ENCODE assay signal across 23 cellular contexts in the genomic region with DNA sequence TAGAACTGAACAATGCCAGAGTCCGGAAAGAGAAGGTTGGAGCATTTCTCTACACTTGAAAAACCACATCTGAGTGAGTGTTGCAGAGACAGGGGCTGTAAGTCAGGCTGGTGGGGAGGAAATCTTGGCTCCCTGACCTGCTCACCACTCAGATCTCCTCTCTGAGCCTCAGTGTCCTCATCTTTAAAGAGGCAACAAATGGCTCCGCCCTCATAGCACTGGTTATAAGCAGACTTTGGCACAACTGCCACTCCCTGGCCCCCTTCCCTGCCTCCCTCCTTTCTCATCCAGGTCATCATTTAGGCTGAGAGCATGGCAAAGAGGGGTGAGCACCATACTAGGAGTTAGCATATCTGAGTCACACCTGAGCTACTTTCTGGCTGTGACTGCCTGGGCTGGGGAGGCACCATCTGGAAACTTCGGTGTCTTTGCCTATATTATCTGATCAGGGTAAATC. TPM values are rescaled to one million over a fixed set of nuclear protein-coding genes. Genes with fewer than 3 reads are reported as not detected.
DNase-seq lines count a peak whose midpoint lies in the region; ATAC-seq and TF ChIP-seq lines count a peak whose summit lies in the region.
"Had no signal": no experiment of that assay in that cellular context is flagged by ENCODE, and none has a peak within 500 bp of the region (broad histone marks: within the 10 kb centered on the region; RNA-seq: fewer than 3 reads in every experiment).

No MANE protein-coding gene starts in this region.

- H3K27me3 Mint-ChIP-seq in activated T-cell treated with anti-CD3 and anti-CD28 coated beads, Interleukin-2, amount 50 U/mL, for 24 hours = no peaks in the 10 kb centered on the region
- no peaks in the 10 kb centered on the region for H3K27me3 Mint-ChIP-seq in activated CD4-positive, alpha-beta memory T cell treated with anti-CD3 and anti-CD28 coated beads, Interleukin-2, amount 10 ng/mL, durations not matched to agents 7 days and 5 days
- no peaks in the 10 kb centered on the region for H3K27me3 Mint-ChIP-seq in activated naive CD8-positive, alpha-beta T cell treated with anti-CD3 and anti-CD28 coated beads, Interleukin-2, amount 10 ng/mL, durations not matched to agents 7 days and 5 days
- no peaks in the 10 kb centered on the region for H3K27me3 Mint-ChIP-seq in natural killer cell (ENCODE audit: low read depth in 2 of 2)

- ATAC-seq in activated naive CD8-positive, alpha-beta T cell treated with anti-CD3 and anti-CD28 coated beads, Interleukin-2, amount 10 ng/mL, durations not matched to agents 7 days and 5 days (ENCODE audit: low read depth) = peak; percentile 85
- ATAC-seq in stimulated activated naive CD8-positive, alpha-beta T cell treated with anti-CD3 and anti-CD28 coated beads, Interleukin-15, Interleukin-2, amounts not matched to agents 100 U/mL and 50 U/mL, for 24 hours = peak; percentile 82
- ATAC-seq in GM18907 (IDR thresholded peaks at IDR 0.05; ENCODE audit: unreplicated experiment) (no peak), natural killer cell (no peak)
- ATAC-seq: heart right ventricle, SK-N-SH treated with all-trans-retinoic acid at 6 μM for 48 hours had no signal

- CTCF ChIA-PET in activated CD4-positive, alpha-beta memory T cell treated with anti-CD3 and anti-CD28 coated beads, Interleukin-2, amount 10 ng/mL, durations not matched to agents 7 days and 5 days (lab: Charles Lee) = no interaction called here

- no peaks in the 10 kb centered on the region for H3K27me3 ChIP-seq in ascending aorta
- H3K27me3 ChIP-seq: uterus had no signal

- no peaks in the 10 kb centered on the region for H3K9me3 ChIP-seq in ascending aorta
- H3K9me3 ChIP-seq: heart right ventricle, uterus had no signal

- peak; percentile 67 for DNase-seq in activated T-cell treated with anti-CD3 and anti-CD28 coated beads, Interleukin-2, amount 50 U/mL, for 24 hours
- DNase-seq in activated T-cell treated with anti-CD3 and anti-CD28 coated beads for 4 hours = no peak
- no peak for DNase-seq in activated CD4-positive, alpha-beta memory T cell treated with anti-CD3 and anti-CD28 coated beads, Interleukin-2, amount 10 ng/mL, durations not matched to agents 7 days and 5 days
- peak; percentile 44 for DNase-seq in activated naive CD8-positive, alpha-beta T cell treated with anti-CD3 and anti-CD28 coated beads, Interleukin-2, amount 10 ng/mL, durations not matched to agents 7 days and 5 days
- no peak for DNase-seq in stimulated activated naive CD8-positive, alpha-beta T cell treated with anti-CD3 and anti-CD28 coated beads, Interleukin-15, Interleukin-2, amounts not matched to agents 100 U/mL and 50 U/mL, for 24 hours
- no peak for DNase-seq in natural killer cell
- DNase-seq in ascending aorta (ENCODE audit: low spot score in 2 of 2) = no peak
- DNase-seq: activated effector memory CD4-positive, alpha-beta T cell treated with Interleukin-2 at 50 U/mL for 16 hours; GF-D8; H7; heart right ventricle; mesendoderm; NCI-H1092; NCI-H1930; uterus had no signal

- TF ChIP-seq CTCF in natural killer cell (IDR thresholded peaks at IDR 0.05) (no peak), ascending aorta (IDR thresholded peaks at IDR 0.05) (no peak)

- no peaks in the 10 kb centered on the region for H3K36me3 ChIP-seq in ascending aorta
- H3K36me3 ChIP-seq: heart right ventricle, uterus had no signal

- H3K9me3 Mint-ChIP-seq in activated T-cell treated with anti-CD3 and anti-CD28 coated beads, Interleukin-2, amount 50 U/mL, for 24 hours = no peaks in the 10 kb centered on the region
- peaks cover 6% of the 10 kb centered on the region for H3K9me3 Mint-ChIP-seq in activated CD4-positive, alpha-beta memory T cell treated with anti-CD3 and anti-CD28 coated beads, Interleukin-2, amount 10 ng/mL, durations not matched to agents 7 days and 5 days
- H3K9me3 Mint-ChIP-seq in activated naive CD8-positive, alpha-beta T cell treated with anti-CD3 and anti-CD28 coated beads, Interleukin-2, amount 10 ng/mL, durations not matched to agents 7 days and 5 days = peaks cover 2% of the 10 kb centered on the region
- H3K9me3 Mint-ChIP-seq in natural killer cell = no peaks in the 10 kb centered on the region

- H3K4me1 ChIP-seq in ascending aorta = no peaks in the 10 kb centered on the region
- H3K4me1 ChIP-seq: uterus had no signal

- H3K36me3 Mint-ChIP-seq in activated T-cell treated with anti-CD3 and anti-CD28 coated beads, Interleukin-2, amount 50 U/mL, for 24 hours (ENCODE audit: low read depth) = peaks cover 57% of the 10 kb centered on the region
- H3K36me3 Mint-ChIP-seq in activated CD4-positive, alpha-beta memory T cell treated with anti-CD3 and anti-CD28 coated beads, Interleukin-2, amount 10 ng/mL, durations not matched to agents 7 days and 5 days (ENCODE audit: low read depth) = peaks cover 18% of the 10 kb centered on the region
- H3K36me3 Mint-ChIP-seq in activated naive CD8-positive, alpha-beta T cell treated with anti-CD3 and anti-CD28 coated beads, Interleukin-2, amount 10 ng/mL, durations not matched to agents 7 days and 5 days = peaks cover 35% of the 10 kb centered on the region
- H3K36me3 Mint-ChIP-seq in natural killer cell = no peaks in the 10 kb centered on the region

- no peak overlapping the region for H3K4me3 Mint-ChIP-seq in activated T-cell treated with anti-CD3 and anti-CD28 coated beads, Interleukin-2, amount 50 U/mL, for 24 hours
- no peak overlapping the region for H3K4me3 Mint-ChIP-seq in activated CD4-positive, alpha-beta memory T cell treated with anti-CD3 and anti-CD28 coated beads, Interleukin-2, amount 10 ng/mL, durations not matched to agents 7 days and 5 days
- H3K4me3 Mint-ChIP-seq in activated naive CD8-positive, alpha-beta T cell treated with anti-CD3 and anti-CD28 coated beads, Interleukin-2, amount 10 ng/mL, durations not matched to agents 7 days and 5 days = peak overlapping the region; percentile 58
- no peak overlapping the region for H3K4me3 Mint-ChIP-seq in natural killer cell

- POLR2A ChIA-PET in activated CD4-positive, alpha-beta memory T cell treated with anti-CD3 and anti-CD28 coated beads, Interleukin-2, amount 10 ng/mL, durations not matched to agents 7 days and 5 days (lab: Charles Lee) = no interaction called here
- POLR2A ChIA-PET in activated naive CD8-positive, alpha-beta T cell treated with anti-CD3 and anti-CD28 coated beads, Interleukin-2, amount 10 ng/mL, durations not matched to agents 7 days and 5 days (lab: Charles Lee) = interaction anchor here (0.5 kb wide), 1 partner anchor 1337 kb away, joined by 3 read pairs; no protein-coding TSS in a partner anchor

- H3K4me1 Mint-ChIP-seq in activated T-cell treated with anti-CD3 and anti-CD28 coated beads, Interleukin-2, amount 50 U/mL, for 24 hours (ENCODE audit: low read depth) = peaks cover 72% of the 10 kb centered on the region
- peaks cover 52% of the 10 kb centered on the region for H3K4me1 Mint-ChIP-seq in activated CD4-positive, alpha-beta memory T cell treated with anti-CD3 and anti-CD28 coated beads, Interleukin-2, amount 10 ng/mL, durations not matched to agents 7 days and 5 days
- H3K4me1 Mint-ChIP-seq in activated naive CD8-positive, alpha-beta T cell treated with anti-CD3 and anti-CD28 coated beads, Interleukin-2, amount 10 ng/mL, durations not matched to agents 7 days and 5 days = peaks cover 48% of the 10 kb centered on the region
- peaks cover 11 to 19% of the 10 kb centered on the region in 2 donors for H3K4me1 Mint-ChIP-seq in natural killer cell

- peak overlapping the region; percentile 95 for H3K27ac Mint-ChIP-seq in activated T-cell treated with anti-CD3 and anti-CD28 coated beads, Interleukin-2, amount 50 U/mL, for 24 hours
- H3K27ac Mint-ChIP-seq in activated CD4-positive, alpha-beta memory T cell treated with anti-CD3 and anti-CD28 coated beads, Interleukin-2, amount 10 ng/mL, durations not matched to agents 7 days and 5 days = peak overlapping the region; percentile 17
- H3K27ac Mint-ChIP-seq in activated naive CD8-positive, alpha-beta T cell treated with anti-CD3 and anti-CD28 coated beads, Interleukin-2, amount 10 ng/mL, durations not matched to agents 7 days and 5 days = peak overlapping the region; percentile 80
- H3K27ac Mint-ChIP-seq in natural killer cell = no peak overlapping the region

- intact Hi-C loops in natural killer cell (cut with micrococcal nuclease) (no loop called here), ascending aorta (cut with DNase I) (no loop called here)

- H3K4me3 ChIP-seq in ascending aorta = no peak overlapping the region
- H3K4me3 ChIP-seq: heart right ventricle, smooth muscle cell, uterus had no signal

- H3K27ac ChIP-seq in ascending aorta = no peak overlapping the region
- H3K27ac ChIP-seq: epithelial cell of prostate, heart right ventricle, HL-60, uterus had no signal

RNA-seq across cellular contexts. Expression of a gene that starts 10.6 kb away (rescaled TPM):
- 100 to 1,000 TPM; 109 to 111 TPM for total RNA-seq in activated CD4-positive, alpha-beta memory T cell treated with anti-CD3 and anti-CD28 coated beads, Interleukin-2, amount 10 ng/mL, durations not matched to agents 7 days and 5 days
- 100 to 1,000 TPM in 1 of 2 experiments, 10 to 100 TPM in 1; 98.7 to 100 TPM for total RNA-seq in activated naive CD8-positive, alpha-beta T cell treated with anti-CD3 and anti-CD28 coated beads, Interleukin-2, amount 10 ng/mL, durations not matched to agents 7 days and 5 days
- 1 to 10 TPM; 1.9 to 3.9 (median 3.1) TPM for total RNA-seq in natural killer cell
- not detected for total RNA-seq in ascending aorta
- total RNA-seq: astrocyte, H7, osteoblast, renal cortical epithelial cell, smooth muscle cell had no signal

RNA-seq across cellular contexts. Expression of a gene that starts 27.2 kb away (rescaled TPM):
- 1 to 10 TPM; 5.1 to 7.1 TPM for total RNA-seq in activated CD4-positive, alpha-beta memory T cell treated with anti-CD3 and anti-CD28 coated beads, Interleukin-2, amount 10 ng/mL, durations not matched to agents 7 days and 5 days
- 1 to 10 TPM; 6.5 to 9.6 TPM for total RNA-seq in activated naive CD8-positive, alpha-beta T cell treated with anti-CD3 and anti-CD28 coated beads, Interleukin-2, amount 10 ng/mL, durations not matched to agents 7 days and 5 days
- total RNA-seq in natural killer cell = 1 to 10 TPM; 2.6 to 7.2 (median 5.3) TPM
- total RNA-seq in ascending aorta = 0.43 TPM
- total RNA-seq: astrocyte, H7 had no signal

Comparison
In these comparisons a context has a peak if more than half of its experiments do, and no peak if none do; other contexts are left out.
1. DNase-seq: peak in activated T-cell treated with anti-CD3 and anti-CD28 coated beads, Interleukin-2, amount 50 U/mL, for 24 hours (single experiment) and activated naive CD8-positive, alpha-beta T cell treated with anti-CD3 and anti-CD28 coated beads, Interleukin-2, amount 10 ng/mL, durations not matched to agents 7 days and 5 days (single experiment); none in activated T-cell treated with anti-CD3 and anti-CD28 coated beads for 4 hours (single experiment), activated CD4-positive, alpha-beta memory T cell treated with anti-CD3 and anti-CD28 coated beads, Interleukin-2, amount 10 ng/mL, durations not matched to agents 7 days and 5 days (single experiment), stimulated activated naive CD8-positive, alpha-beta T cell treated with anti-CD3 and anti-CD28 coated beads, Interleukin-15, Interleukin-2, amounts not matched to agents 100 U/mL and 50 U/mL, for 24 hours (single experiment), natural killer cell (single experiment) and ascending aorta (0 of 2).
2. H3K27ac Mint-ChIP-seq: peak in activated T-cell treated with anti-CD3 and anti-CD28 coated beads, Interleukin-2, amount 50 U/mL, for 24 hours (single experiment), activated CD4-positive, alpha-beta memory T cell treated with anti-CD3 and anti-CD28 coated beads, Interleukin-2, amount 10 ng/mL, durations not matched to agents 7 days and 5 days (single experiment) and activated naive CD8-positive, alpha-beta T cell treated with anti-CD3 and anti-CD28 coated beads, Interleukin-2, amount 10 ng/mL, durations not matched to agents 7 days and 5 days (single experiment); none in natural killer cell (0 of 2).
3. ATAC-seq: peak in activated naive CD8-positive, alpha-beta T cell treated with anti-CD3 and anti-CD28 coated beads, Interleukin-2, amount 10 ng/mL, durations not matched to agents 7 days and 5 days (single experiment) and stimulated activated naive CD8-positive, alpha-beta T cell treated with anti-CD3 and anti-CD28 coated beads, Interleukin-15, Interleukin-2, amounts not matched to agents 100 U/mL and 50 U/mL, for 24 hours (single experiment); none in GM18907 (single experiment) and natural killer cell (0 of 3).
4. RNA of a gene that starts 10.6 kb away (total RNA-seq): 109 to 111 TPM in activated CD4-positive, alpha-beta memory T cell treated with anti-CD3 and anti-CD28 coated beads, Interleukin-2, amount 10 ng/mL, durations not matched to agents 7 days and 5 days and 98.7 to 100 TPM in activated naive CD8-positive, alpha-beta T cell treated with anti-CD3 and anti-CD28 coated beads, Interleukin-2, amount 10 ng/mL, durations not matched to agents 7 days and 5 days; 1.9 to 3.9 TPM in natural killer cell and not detected in ascending aorta (single experiment); every median in the first group is over 10 times any median in the second.